1 cellular context compared by ENCODE assay signal in the genomic region with DNA sequence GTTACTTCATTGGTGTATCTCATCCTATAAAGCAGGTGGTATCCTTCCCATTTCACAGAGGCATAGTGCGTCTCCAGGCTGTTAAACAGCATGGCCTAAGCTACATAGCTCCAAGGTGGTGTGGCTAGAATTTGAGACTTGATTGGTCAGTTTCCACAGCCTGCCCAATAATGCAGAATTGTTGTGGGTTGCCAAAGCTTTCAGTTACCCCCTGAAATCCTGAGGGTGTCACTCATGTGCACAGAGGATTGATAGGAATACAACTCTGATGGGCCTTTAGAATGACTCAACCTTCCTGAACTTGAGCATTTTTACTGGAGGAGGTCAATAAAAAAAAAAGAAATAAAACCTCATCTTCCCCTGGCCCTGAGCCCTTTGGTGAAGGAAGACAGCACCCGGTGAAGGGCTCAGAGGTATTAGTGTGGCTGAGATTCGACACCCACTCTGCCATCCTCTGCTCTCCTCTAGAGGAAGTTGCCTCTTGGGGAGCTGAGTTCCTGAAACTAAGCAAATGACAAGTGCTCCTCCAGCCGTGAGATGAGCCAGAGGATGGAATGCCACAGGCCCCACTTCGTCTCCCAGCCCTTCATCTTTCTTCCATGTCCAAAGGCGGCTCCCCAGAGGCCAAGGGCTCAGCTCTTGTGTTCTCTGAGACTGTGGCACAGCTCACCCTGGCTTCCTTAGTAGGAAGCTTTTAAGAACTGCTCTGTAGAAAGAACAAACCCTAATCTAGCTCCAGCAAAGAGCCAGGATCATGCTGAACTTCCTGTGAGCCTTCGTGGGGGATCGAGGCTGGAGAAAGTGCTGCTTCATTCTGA.
TF ChIP-seq lines count a peak whose summit lies in the region.

No MANE protein-coding gene starts in this region.

TF ChIP-seq in HepG2, 621 proteins besides CTCF, POLR2A, EP300 and RAD21 (continued from another document):
- TF ChIP-seq, protein P1, sequence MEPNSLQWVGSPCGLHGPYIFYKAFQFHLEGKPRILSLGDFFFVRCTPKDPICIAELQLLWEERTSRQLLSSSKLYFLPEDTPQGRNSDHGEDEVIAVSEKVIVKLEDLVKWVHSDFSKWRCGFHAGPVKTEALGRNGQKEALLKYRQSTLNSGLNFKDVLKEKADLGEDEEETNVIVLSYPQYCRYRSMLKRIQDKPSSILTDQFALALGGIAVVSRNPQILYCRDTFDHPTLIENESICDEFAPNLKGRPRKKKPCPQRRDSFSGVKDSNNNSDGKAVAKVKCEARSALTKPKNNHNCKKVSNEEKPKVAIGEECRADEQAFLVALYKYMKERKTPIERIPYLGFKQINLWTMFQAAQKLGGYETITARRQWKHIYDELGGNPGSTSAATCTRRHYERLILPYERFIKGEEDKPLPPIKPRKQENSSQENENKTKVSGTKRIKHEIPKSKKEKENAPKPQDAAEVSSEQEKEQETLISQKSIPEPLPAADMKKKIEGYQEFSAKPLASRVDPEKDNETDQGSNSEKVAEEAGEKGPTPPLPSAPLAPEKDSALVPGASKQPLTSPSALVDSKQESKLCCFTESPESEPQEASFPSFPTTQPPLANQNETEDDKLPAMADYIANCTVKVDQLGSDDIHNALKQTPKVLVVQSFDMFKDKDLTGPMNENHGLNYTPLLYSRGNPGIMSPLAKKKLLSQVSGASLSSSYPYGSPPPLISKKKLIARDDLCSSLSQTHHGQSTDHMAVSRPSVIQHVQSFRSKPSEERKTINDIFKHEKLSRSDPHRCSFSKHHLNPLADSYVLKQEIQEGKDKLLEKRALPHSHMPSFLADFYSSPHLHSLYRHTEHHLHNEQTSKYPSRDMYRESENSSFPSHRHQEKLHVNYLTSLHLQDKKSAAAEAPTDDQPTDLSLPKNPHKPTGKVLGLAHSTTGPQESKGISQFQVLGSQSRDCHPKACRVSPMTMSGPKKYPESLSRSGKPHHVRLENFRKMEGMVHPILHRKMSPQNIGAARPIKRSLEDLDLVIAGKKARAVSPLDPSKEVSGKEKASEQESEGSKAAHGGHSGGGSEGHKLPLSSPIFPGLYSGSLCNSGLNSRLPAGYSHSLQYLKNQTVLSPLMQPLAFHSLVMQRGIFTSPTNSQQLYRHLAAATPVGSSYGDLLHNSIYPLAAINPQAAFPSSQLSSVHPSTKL (CRISPR knock-in tag; IDR thresholded peaks at IDR 0.05) = peak; percentile 15; the same call in 1 of the 2 replicates
- no peak; the same call in 1 of the 2 replicates for TF ChIP-seq ZNF331 (CRISPR knock-in tag; IDR thresholded peaks at IDR 0.05)
- peak; percentile 63 for TF ChIP-seq RBFOX2 (IDR thresholded peaks at IDR 0.05; ENCODE audit: low read depth, low read length)
- TF ChIP-seq MIXL1 (CRISPR knock-in tag; IDR thresholded peaks at IDR 0.05) = 0 out of 2 replicates have a peak, but pooled peaks have one; percentile 9
- no peak for TF ChIP-seq SOX13 (IDR thresholded peaks at IDR 0.05)
- TF ChIP-seq SOX13 (CRISPR knock-in tag; conservative IDR thresholded peaks at IDR 0.05 in 1 of 2, IDR thresholded peaks at IDR 0.05 in 1 of 2) = peak in 1 of 2 experiments; percentile 44; a peak in 1 of 4 replicates
- TF ChIP-seq ELF3 (CRISPR knock-in tag; IDR thresholded peaks at IDR 0.05) = 0 out of 2 replicates have a peak, but pooled peaks have one; percentile 21
- 0 out of 2 replicates have a peak, but pooled peaks have one; percentile 4 for TF ChIP-seq POLR2G (IDR thresholded peaks at IDR 0.05; ENCODE audit: low read depth, low read length)
- 0 out of 2 replicates have a peak, but pooled peaks have one; percentile 50 for TF ChIP-seq ZNF558 (CRISPR knock-in tag; IDR thresholded peaks at IDR 0.05; ENCODE audit: borderline replicate concordance)
- TF ChIP-seq, protein P2, sequence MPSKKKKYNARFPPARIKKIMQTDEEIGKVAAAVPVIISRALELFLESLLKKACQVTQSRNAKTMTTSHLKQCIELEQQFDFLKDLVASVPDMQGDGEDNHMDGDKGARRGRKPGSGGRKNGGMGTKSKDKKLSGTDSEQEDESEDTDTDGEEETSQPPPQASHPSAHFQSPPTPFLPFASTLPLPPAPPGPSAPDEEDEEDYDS (CRISPR knock-in tag; IDR thresholded peaks at IDR 0.05) = peak; percentile 45; the same call in 1 of the 2 replicates
- 0 out of 2 replicates have a peak, but pooled peaks have one; percentile 15 for TF ChIP-seq SPEN (CRISPR knock-in tag; IDR thresholded peaks at IDR 0.05; ENCODE audit: low read depth)
- 0 out of 2 replicates have a peak, but pooled peaks have one; percentile 10 for TF ChIP-seq DMAP1 (CRISPR knock-in tag; IDR thresholded peaks at IDR 0.05)
- 0 out of 2 replicates have a peak, but pooled peaks have one; percentile 18 for TF ChIP-seq ZNF232 (CRISPR knock-in tag; IDR thresholded peaks at IDR 0.05; ENCODE audit: borderline replicate concordance)
- TF ChIP-seq, protein P3, sequence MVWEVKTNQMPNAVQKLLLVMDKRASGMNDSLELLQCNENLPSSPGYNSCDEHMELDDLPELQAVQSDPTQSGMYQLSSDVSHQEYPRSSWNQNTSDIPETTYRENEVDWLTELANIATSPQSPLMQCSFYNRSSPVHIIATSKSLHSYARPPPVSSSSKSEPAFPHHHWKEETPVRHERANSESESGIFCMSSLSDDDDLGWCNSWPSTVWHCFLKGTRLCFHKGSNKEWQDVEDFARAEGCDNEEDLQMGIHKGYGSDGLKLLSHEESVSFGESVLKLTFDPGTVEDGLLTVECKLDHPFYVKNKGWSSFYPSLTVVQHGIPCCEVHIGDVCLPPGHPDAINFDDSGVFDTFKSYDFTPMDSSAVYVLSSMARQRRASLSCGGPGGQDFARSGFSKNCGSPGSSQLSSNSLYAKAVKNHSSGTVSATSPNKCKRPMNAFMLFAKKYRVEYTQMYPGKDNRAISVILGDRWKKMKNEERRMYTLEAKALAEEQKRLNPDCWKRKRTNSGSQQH (CRISPR knock-in tag; IDR thresholded peaks at IDR 0.05; ENCODE audit: low read depth) = no peak
- no peak for TF ChIP-seq ZBTB1 (CRISPR knock-in tag; IDR thresholded peaks at IDR 0.05; ENCODE audit: borderline replicate concordance)
- TF ChIP-seq, protein P4, sequence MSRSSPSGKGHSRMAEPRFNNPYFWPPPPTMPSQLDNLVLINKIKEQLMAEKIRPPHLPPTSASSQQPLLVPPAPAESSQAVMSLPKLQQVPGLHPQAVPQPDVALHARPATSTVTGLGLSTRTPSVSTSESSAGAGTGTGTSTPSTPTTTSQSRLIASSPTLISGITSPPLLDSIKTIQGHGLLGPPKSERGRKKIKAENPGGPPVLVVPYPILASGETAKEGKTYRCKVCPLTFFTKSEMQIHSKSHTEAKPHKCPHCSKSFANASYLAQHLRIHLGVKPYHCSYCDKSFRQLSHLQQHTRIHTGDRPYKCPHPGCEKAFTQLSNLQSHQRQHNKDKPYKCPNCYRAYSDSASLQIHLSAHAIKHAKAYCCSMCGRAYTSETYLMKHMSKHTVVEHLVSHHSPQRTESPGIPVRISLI (CRISPR knock-in tag; IDR thresholded peaks at IDR 0.05; ENCODE audit: borderline replicate concordance) = peak; percentile 35; the same call in 1 of the 2 replicates
- TF ChIP-seq, protein P5, sequence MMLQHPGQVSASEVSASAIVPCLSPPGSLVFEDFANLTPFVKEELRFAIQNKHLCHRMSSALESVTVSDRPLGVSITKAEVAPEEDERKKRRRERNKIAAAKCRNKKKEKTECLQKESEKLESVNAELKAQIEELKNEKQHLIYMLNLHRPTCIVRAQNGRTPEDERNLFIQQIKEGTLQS (CRISPR knock-in tag; IDR thresholded peaks at IDR 0.05) = no peak
- TF ChIP-seq, protein P6, sequence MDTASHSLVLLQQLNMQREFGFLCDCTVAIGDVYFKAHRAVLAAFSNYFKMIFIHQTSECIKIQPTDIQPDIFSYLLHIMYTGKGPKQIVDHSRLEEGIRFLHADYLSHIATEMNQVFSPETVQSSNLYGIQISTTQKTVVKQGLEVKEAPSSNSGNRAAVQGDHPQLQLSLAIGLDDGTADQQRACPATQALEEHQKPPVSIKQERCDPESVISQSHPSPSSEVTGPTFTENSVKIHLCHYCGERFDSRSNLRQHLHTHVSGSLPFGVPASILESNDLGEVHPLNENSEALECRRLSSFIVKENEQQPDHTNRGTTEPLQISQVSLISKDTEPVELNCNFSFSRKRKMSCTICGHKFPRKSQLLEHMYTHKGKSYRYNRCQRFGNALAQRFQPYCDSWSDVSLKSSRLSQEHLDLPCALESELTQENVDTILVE (CRISPR knock-in tag; IDR thresholded peaks at IDR 0.05) = peak; percentile 17; the same call in 1 of the 2 replicates
- no peak for TF ChIP-seq ZKSCAN5 (CRISPR knock-in tag; IDR thresholded peaks at IDR 0.05)
- TF ChIP-seq, protein P7, sequence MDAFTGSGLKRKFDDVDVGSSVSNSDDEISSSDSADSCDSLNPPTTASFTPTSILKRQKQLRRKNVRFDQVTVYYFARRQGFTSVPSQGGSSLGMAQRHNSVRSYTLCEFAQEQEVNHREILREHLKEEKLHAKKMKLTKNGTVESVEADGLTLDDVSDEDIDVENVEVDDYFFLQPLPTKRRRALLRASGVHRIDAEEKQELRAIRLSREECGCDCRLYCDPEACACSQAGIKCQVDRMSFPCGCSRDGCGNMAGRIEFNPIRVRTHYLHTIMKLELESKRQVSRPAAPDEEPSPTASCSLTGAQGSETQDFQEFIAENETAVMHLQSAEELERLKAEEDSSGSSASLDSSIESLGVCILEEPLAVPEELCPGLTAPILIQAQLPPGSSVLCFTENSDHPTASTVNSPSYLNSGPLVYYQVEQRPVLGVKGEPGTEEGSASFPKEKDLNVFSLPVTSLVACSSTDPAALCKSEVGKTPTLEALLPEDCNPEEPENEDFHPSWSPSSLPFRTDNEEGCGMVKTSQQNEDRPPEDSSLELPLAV (CRISPR knock-in tag; conservative IDR thresholded peaks at IDR 0.05; ENCODE audit: low read depth) = no peak
- TF ChIP-seq BCL6 (CRISPR knock-in tag; IDR thresholded peaks at IDR 0.05) = no peak
- TF ChIP-seq NCOA2 (CRISPR knock-in tag; IDR thresholded peaks at IDR 0.05) = peak; percentile 45; the same call in 1 of the 2 replicates
- TF ChIP-seq STAG1 (CRISPR knock-in tag; IDR thresholded peaks at IDR 0.05) = 0 out of 2 replicates have a peak, but pooled peaks have one; percentile 7
- TF ChIP-seq ZFX (CRISPR knock-in tag; IDR thresholded peaks at IDR 0.05; ENCODE audit: low read depth) = peak; percentile 35
- peak; percentile 39; the same call in 1 of the 2 replicates for TF ChIP-seq SOX5 (CRISPR knock-in tag; IDR thresholded peaks at IDR 0.05; ENCODE audit: borderline replicate concordance)
- 0 out of 2 replicates have a peak, but pooled peaks have one; percentile 6 for TF ChIP-seq KAT8 (CRISPR knock-in tag; IDR thresholded peaks at IDR 0.05)
- TF ChIP-seq SAP130 (CRISPR knock-in tag; IDR thresholded peaks at IDR 0.05; ENCODE audit: low read depth) = peak; percentile 10; the same call in 1 of the 2 replicates
- TF ChIP-seq, protein P8, sequence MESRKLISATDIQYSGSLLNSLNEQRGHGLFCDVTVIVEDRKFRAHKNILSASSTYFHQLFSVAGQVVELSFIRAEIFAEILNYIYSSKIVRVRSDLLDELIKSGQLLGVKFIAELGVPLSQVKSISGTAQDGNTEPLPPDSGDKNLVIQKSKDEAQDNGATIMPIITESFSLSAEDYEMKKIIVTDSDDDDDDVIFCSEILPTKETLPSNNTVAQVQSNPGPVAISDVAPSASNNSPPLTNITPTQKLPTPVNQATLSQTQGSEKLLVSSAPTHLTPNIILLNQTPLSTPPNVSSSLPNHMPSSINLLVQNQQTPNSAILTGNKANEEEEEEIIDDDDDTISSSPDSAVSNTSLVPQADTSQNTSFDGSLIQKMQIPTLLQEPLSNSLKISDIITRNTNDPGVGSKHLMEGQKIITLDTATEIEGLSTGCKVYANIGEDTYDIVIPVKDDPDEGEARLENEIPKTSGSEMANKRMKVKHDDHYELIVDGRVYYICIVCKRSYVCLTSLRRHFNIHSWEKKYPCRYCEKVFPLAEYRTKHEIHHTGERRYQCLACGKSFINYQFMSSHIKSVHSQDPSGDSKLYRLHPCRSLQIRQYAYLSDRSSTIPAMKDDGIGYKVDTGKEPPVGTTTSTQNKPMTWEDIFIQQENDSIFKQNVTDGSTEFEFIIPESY (CRISPR knock-in tag; IDR thresholded peaks at IDR 0.05) = no peak
- TF ChIP-seq, protein P9, sequence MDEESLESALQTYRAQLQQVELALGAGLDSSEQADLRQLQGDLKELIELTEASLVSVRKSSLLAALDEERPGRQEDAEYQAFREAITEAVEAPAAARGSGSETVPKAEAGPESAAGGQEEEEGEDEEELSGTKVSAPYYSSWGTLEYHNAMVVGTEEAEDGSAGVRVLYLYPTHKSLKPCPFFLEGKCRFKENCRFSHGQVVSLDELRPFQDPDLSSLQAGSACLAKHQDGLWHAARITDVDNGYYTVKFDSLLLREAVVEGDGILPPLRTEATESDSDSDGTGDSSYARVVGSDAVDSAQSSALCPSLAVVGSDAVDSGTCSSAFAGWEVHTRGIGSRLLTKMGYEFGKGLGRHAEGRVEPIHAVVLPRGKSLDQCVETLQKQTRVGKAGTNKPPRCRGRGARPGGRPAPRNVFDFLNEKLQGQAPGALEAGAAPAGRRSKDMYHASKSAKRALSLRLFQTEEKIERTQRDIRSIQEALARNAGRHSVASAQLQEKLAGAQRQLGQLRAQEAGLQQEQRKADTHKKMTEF (CRISPR knock-in tag; IDR thresholded peaks at IDR 0.05) = no peak
- TF ChIP-seq NFYC (CRISPR knock-in tag; IDR thresholded peaks at IDR 0.05) = peak; percentile 67
- no peak; the same call in 1 of the 2 replicates for TF ChIP-seq FOSL2 (CRISPR knock-in tag; IDR thresholded peaks at IDR 0.05)
- TF ChIP-seq, protein P10, sequence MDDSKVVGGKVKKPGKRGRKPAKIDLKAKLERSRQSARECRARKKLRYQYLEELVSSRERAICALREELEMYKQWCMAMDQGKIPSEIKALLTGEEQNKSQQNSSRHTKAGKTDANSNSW (CRISPR knock-in tag; IDR thresholded peaks at IDR 0.05; ENCODE audit: borderline replicate concordance) = no peak
- TF ChIP-seq KLF6 (CRISPR knock-in tag; IDR thresholded peaks at IDR 0.05) = 0 out of 2 replicates have a peak, but pooled peaks have one; percentile 18
- TF ChIP-seq, protein P11, sequence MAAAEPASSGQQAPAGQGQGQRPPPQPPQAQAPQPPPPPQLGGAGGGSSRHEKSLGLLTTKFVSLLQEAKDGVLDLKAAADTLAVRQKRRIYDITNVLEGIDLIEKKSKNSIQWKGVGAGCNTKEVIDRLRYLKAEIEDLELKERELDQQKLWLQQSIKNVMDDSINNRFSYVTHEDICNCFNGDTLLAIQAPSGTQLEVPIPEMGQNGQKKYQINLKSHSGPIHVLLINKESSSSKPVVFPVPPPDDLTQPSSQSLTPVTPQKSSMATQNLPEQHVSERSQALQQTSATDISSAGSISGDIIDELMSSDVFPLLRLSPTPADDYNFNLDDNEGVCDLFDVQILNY (CRISPR knock-in tag; conservative IDR thresholded peaks at IDR 0.05) = no peak
